10 cellular contexts compared by ENCODE assay signal in the genomic region with DNA sequence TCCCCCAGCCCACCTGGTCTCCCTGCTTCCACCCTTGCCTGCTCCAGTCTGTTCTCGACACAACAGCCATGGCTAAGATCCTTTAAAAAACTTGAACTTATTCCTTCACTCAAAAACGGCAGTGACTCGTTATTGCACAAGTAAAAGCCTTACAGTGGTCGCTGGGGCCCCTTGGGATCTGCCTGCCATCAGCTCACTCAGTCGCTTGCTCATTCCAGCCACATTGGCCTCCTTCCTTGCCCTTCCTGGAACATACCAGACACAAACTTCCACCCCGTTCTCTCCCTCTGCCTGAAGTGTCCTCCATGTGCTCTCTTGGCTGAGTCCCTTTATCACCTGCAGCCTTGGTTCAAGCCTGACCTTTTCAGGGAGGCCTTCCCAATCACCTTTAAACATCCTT. TPM values are rescaled to one million over a fixed set of nuclear protein-coding genes. Genes with fewer than 3 reads are reported as not detected.
DNase-seq lines count a peak whose midpoint lies in the region; ATAC-seq lines count a peak whose summit lies in the region.
"Had no signal": no experiment of that assay in that cellular context is flagged by ENCODE, and none has a peak within 500 bp of the region (broad histone marks: within the 10 kb centered on the region; RNA-seq: fewer than 3 reads in every experiment).

No MANE protein-coding gene starts in this region.

- peak overlapping the region; percentile 10 for H3K4me3 Mint-ChIP-seq in dendritic cell treated with granulocyte-macrophage colony-stimulating factor and Interleukin-4, amounts not matched to agents 40 ng/mL and 50 ng/mL, for 4 days

- ATAC-seq in GM18861 (IDR thresholded peaks at IDR 0.05; ENCODE audit: unreplicated experiment): no peak
- ATAC-seq: SK-N-SH treated with all-trans-retinoic acid at 6 μM for 48 hours had no signal

- intact Hi-C loops in dendritic cell treated with granulocyte-macrophage colony-stimulating factor and Interleukin-4, amounts not matched to agents 40 ng/mL and 50 ng/mL, for 4 days (cut with micrococcal nuclease): loop anchor here (5.0 kb wide), 1 partner anchor 99 kb away; no protein-coding TSS in a partner anchor
- intact Hi-C loops in posterior vena cava (cut with DNase I): no loop called here

- DNase-seq in ELR (ENCODE audit: low read depth) (peak; percentile 82), MV-4-11 (lab: John Stamatoyannopoulos, UW) (peak; percentile 31), posterior vena cava (ENCODE audit: low spot score) (peak; percentile 87), COR-L47 (lab: John Stamatoyannopoulos, UW) (no peak), NCI-H1092 treated with DMSO at 0.1 percent for 48 hours (lab: John Stamatoyannopoulos, UW) (no peak)
- no peak for DNase-seq in stimulated activated CD4-positive, alpha-beta T cell treated with anti-CD3 and anti-CD28 coated beads, Interleukin-4, amount 100 ng/mL, for 4 hours
- DNase-seq: NCI-H2029 treated with DMSO at 0.1 percent for 48 hours had no signal

- H3K27me3 Mint-ChIP-seq in dendritic cell treated with granulocyte-macrophage colony-stimulating factor and Interleukin-4, amounts not matched to agents 40 ng/mL and 50 ng/mL, for 4 days: no peaks in the 10 kb centered on the region

- H3K9me3 Mint-ChIP-seq in dendritic cell treated with granulocyte-macrophage colony-stimulating factor and Interleukin-4, amounts not matched to agents 40 ng/mL and 50 ng/mL, for 4 days: no peaks in the 10 kb centered on the region

- H3K27ac Mint-ChIP-seq in dendritic cell treated with granulocyte-macrophage colony-stimulating factor and Interleukin-4, amounts not matched to agents 40 ng/mL and 50 ng/mL, for 4 days: peak overlapping the region; percentile 41

- H3K36me3 Mint-ChIP-seq in dendritic cell treated with granulocyte-macrophage colony-stimulating factor and Interleukin-4, amounts not matched to agents 40 ng/mL and 50 ng/mL, for 4 days (ENCODE audit: low read depth): peaks cover 27% of the 10 kb centered on the region

- peaks cover 64% of the 10 kb centered on the region for H3K4me1 Mint-ChIP-seq in dendritic cell treated with granulocyte-macrophage colony-stimulating factor and Interleukin-4, amounts not matched to agents 40 ng/mL and 50 ng/mL, for 4 days (ENCODE audit: low read depth)

RNA-seq across cellular contexts. Expression of a gene that starts 4.7 kb away (rescaled TPM):
- 10 to 100 TPM; 65.8 to 66.4 TPM for total RNA-seq in posterior vena cava

Comparison
In these comparisons a context has a peak if more than half of its experiments do, and no peak if none do; other contexts are left out.
1. DNase-seq: peak in ELR (single experiment), MV-4-11 (single experiment) and posterior vena cava (single experiment); none in COR-L47 (single experiment), NCI-H1092 treated with DMSO at 0.1 percent for 48 hours (single experiment) and stimulated activated CD4-positive, alpha-beta T cell treated with anti-CD3 and anti-CD28 coated beads, Interleukin-4, amount 100 ng/mL, for 4 hours (0 of 2).